In the genomic region with DNA sequence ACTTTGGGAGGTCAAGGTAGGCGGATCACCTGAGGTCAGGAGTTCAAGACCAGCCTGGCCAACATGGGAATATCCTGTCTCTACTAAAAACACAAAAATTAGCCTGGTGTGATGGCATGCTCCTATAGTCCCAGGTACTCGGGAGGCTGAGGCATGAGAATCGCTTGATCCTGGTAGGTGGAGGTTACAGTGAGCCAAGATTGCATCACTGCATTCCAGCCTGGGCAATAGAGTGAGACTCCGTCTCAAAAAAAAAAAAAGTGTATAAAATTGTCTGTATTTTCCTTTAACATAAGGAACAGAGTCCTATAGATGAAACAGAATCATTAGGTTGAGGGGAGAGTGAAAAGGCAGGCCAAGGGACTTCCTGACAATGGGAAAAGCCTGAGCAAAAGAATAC, we compare ENCODE assay signal across 3 cellular contexts. TPM values are rescaled to one million over a fixed set of nuclear protein-coding genes. Genes with fewer than 3 reads are reported as not detected.
"Had no signal": no experiment of that assay in that cellular context is flagged by ENCODE, and none has a peak within 500 bp of the region (broad histone marks: within the 10 kb centered on the region; RNA-seq: fewer than 3 reads in every experiment).

No MANE protein-coding gene starts in this region.

RNA-seq across cellular contexts. Expression of gene PLCG2, which starts 16.8 kb away (rescaled TPM):
- total RNA-seq: osteocyte had no signal
- polyA plus RNA-seq: neural cell, smooth muscle cell had no signal
